In genomic region chr6:37956711-37957110, GRCh38 we compare ENCODE assay signal across 18 cellular contexts.
"Had no signal": no experiment of that assay in that cellular context is flagged by ENCODE, and none has a peak within 500 bp of the region (broad histone marks: within the 10 kb centered on the region; RNA-seq: fewer than 3 reads in every experiment).

No MANE protein-coding gene starts in this region.

- H3K27ac ChIP-seq: coronary artery, hepatocyte, psoas muscle, right lobe of liver, stomach, testis, tibial artery had no signal

- H3K4me3 ChIP-seq: coronary artery, hepatocyte, lung, mucosa of descending colon, psoas muscle, right lobe of liver, smooth muscle cell, stomach, testis, tibial artery had no signal

- H3K4me2 ChIP-seq: hepatocyte, smooth muscle cell had no signal

- H3K9me3 ChIP-seq: mucosa of descending colon, psoas muscle, right lobe of liver, stomach, testis, tibial artery had no signal

- DNase-seq: effector memory CD8-positive, alpha-beta T cell; kidney; mucosa of descending colon; naive B cell; psoas muscle; right lobe of liver; stimulated activated CD4-positive, alpha-beta T cell treated with anti-CD3 and anti-CD28 coated beads, Interleukin-2, amount 100 ng/mL, for 24 hours; stimulated activated CD4-positive, alpha-beta T cell treated with anti-CD3 and anti-CD28 coated beads, Interleukin-4, amount 100 ng/mL, for 24 hours; stimulated activated naive CD4-positive, alpha-beta T cell treated with Interleukin-2 at 50 U/mL for 16 hours; stomach; testis; tibial artery had no signal

- ATAC-seq: effector memory CD8-positive, alpha-beta T cell; mucosa of descending colon; natural killer cell treated with Interleukin-12 subunit alpha and Interleukin-12 subunit beta and Interleukin-15 and Interleukin-18, amount 100 ng/mL, for 72 hours; stimulated activated effector memory CD8-positive, alpha-beta T cell treated with anti-CD3 and anti-CD28 coated beads, Interleukin-12 subunit alpha, Interleukin-12 subunit beta, amount 100 ng/mL, for 72 hours had no signal

- H3K36me3 ChIP-seq: right lobe of liver, stomach, tibial artery had no signal

- H3K27me3 ChIP-seq: hepatocyte, right lobe of liver, stomach, testis, tibial artery had no signal
